ENCODE assay signal across 1 cellular context in genomic region chr1:177926201-177926600, GRCh38.
TF ChIP-seq lines count a peak whose summit lies in the region.

No MANE protein-coding gene starts in this region.

TF ChIP-seq in endothelial cell of umbilical vein, 7 proteins besides CTCF, POLR2A, EP300 and RAD21 (continued from another document):
- TF ChIP-seq, protein P1, sequence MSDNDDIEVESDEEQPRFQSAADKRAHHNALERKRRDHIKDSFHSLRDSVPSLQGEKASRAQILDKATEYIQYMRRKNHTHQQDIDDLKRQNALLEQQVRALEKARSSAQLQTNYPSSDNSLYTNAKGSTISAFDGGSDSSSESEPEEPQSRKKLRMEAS (IDR thresholded peaks at IDR 0.05; ENCODE audit: insufficient read depth, insufficient read length) = no peak
